18 cellular contexts compared by ENCODE assay signal in the genomic region with DNA sequence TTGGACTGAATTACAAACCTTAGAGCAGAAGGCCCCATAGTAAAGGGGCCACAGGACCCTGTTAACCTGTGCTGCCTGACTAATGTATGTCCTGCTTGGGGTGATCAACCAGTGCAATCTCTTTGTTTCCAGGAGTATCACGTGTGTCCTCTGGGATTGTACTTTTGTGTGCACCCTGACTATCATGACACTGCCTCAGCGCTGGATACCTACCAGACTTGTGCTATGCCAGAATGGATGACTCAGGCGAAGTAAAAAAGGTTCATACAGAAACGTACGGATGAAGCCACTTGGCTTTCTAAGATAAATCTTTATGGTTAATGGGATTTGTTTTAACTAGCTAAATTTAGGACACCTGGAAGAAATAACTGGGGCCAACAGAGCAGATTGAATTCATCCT.
DNase-seq lines count a peak whose midpoint lies in the region; FAIRE-seq and TF ChIP-seq lines count a peak whose summit lies in the region.
"Had no signal": no experiment of that assay in that cellular context is flagged by ENCODE, and none has a peak within 500 bp of the region (broad histone marks: within the 10 kb centered on the region; RNA-seq: fewer than 3 reads in every experiment).

No MANE protein-coding gene starts in this region.

- no peaks in the 10 kb centered on the region for H3K4me1 ChIP-seq in astrocyte (ENCODE audit: insufficient read depth, low read length)

- H3K27me3 Mint-ChIP-seq in astrocyte (ENCODE audit: low read depth, unreplicated experiment) (no peaks in the 10 kb centered on the region), nephron (ENCODE audit: low read depth) (peaks cover 4% of the 10 kb centered on the region)
- H3K27me3 Mint-ChIP-seq in activated T-helper 1 cell treated with anti-CD3 and anti-CD28 coated beads, Interleukin-12 subunit alpha, Interleukin-12 subunit beta, Interleukin-2, Interleukin-4 antibody, amounts not matched to agents 30 ng/mL and 10 ng/mL and 1 ng/mL, durations not matched to agents 14 hours and 24 hours and 36 hours (ENCODE audit: insufficient read depth), result no peaks in the 10 kb centered on the region
- H3K27me3 Mint-ChIP-seq: B cell; CD4-positive, alpha-beta memory T cell had no signal

- FAIRE-seq in astrocyte (lab: Jason Lieb, UNC), result peak; percentile 17
- FAIRE-seq: D721Med had no signal

- intact Hi-C loops in activated T-helper 1 cell treated with anti-CD3 and anti-CD28 coated beads, Interleukin-12 subunit alpha, Interleukin-12 subunit beta, Interleukin-2, Interleukin-4 antibody, amounts not matched to agents 30 ng/mL and 10 ng/mL and 1 ng/mL, durations not matched to agents 14 hours and 24 hours and 36 hours (cut with micrococcal nuclease), result no loop called here

- no peaks in the 10 kb centered on the region for H3K79me2 ChIP-seq in astrocyte (ENCODE audit: insufficient read depth, low read length)

- DNase-seq in Ammon's horn (ENCODE audit: low spot score), result peak; percentile 3
- DNase-seq in HCEC 1CT, result peak; percentile 24
- peak; percentile 5 for DNase-seq in astrocyte (ENCODE audit: low read depth)
- DNase-seq in activated T-helper 1 cell treated with anti-CD3 and anti-CD28 coated beads, Interleukin-12 subunit alpha, Interleukin-12 subunit beta, Interleukin-2, Interleukin-4 antibody, amounts not matched to agents 30 ng/mL and 10 ng/mL and 1 ng/mL, durations not matched to agents 14 hours and 24 hours and 36 hours (ENCODE audit: low spot score), result no peak
- DNase-seq in NCI-H1694 (lab: John Stamatoyannopoulos, UW), result no peak
- no peak for DNase-seq in DMS153 (lab: John Stamatoyannopoulos, UW)
- no peak for DNase-seq in GDM1 (lab: John Stamatoyannopoulos, UW)
- DNase-seq: 8988T; ACHN; CD4-positive, alpha-beta memory T cell; DND-41; GF-D8; GM23248; H7 had no signal

- no peaks in the 10 kb centered on the region for H4K20me1 ChIP-seq in astrocyte (ENCODE audit: insufficient read depth, low read length)

- H3K4me3 Mint-ChIP-seq in astrocyte (ENCODE audit: unreplicated experiment), result no peak overlapping the region
- H3K4me3 Mint-ChIP-seq in nephron, result no peak overlapping the region
- no peak overlapping the region for H3K4me3 Mint-ChIP-seq in activated T-helper 1 cell treated with anti-CD3 and anti-CD28 coated beads, Interleukin-12 subunit alpha, Interleukin-12 subunit beta, Interleukin-2, Interleukin-4 antibody, amounts not matched to agents 30 ng/mL and 10 ng/mL and 1 ng/mL, durations not matched to agents 14 hours and 24 hours and 36 hours
- H3K4me3 Mint-ChIP-seq: B cell; CD4-positive, alpha-beta memory T cell had no signal

- H3K4me1 Mint-ChIP-seq in astrocyte (ENCODE audit: low read depth, unreplicated experiment), result no peaks in the 10 kb centered on the region
- H3K4me1 Mint-ChIP-seq in nephron, result peaks cover 13% of the 10 kb centered on the region
- H3K4me1 Mint-ChIP-seq in activated T-helper 1 cell treated with anti-CD3 and anti-CD28 coated beads, Interleukin-12 subunit alpha, Interleukin-12 subunit beta, Interleukin-2, Interleukin-4 antibody, amounts not matched to agents 30 ng/mL and 10 ng/mL and 1 ng/mL, durations not matched to agents 14 hours and 24 hours and 36 hours (ENCODE audit: low read depth), result no peaks in the 10 kb centered on the region
- H3K4me1 Mint-ChIP-seq: CD4-positive, alpha-beta memory T cell had no signal

- TF ChIP-seq CTCF in astrocyte (IDR thresholded peaks at IDR 0.05; ENCODE audit: insufficient read depth, low read depth, low read length) (no peak), nephron (IDR thresholded peaks at IDR 0.05; ENCODE audit: unreplicated experiment in 3 of 3) (no peak)

- no peaks in the 10 kb centered on the region for H3K9me3 Mint-ChIP-seq in astrocyte (ENCODE audit: unreplicated experiment)
- H3K9me3 Mint-ChIP-seq in nephron, result no peaks in the 10 kb centered on the region
- no peaks in the 10 kb centered on the region for H3K9me3 Mint-ChIP-seq in activated T-helper 1 cell treated with anti-CD3 and anti-CD28 coated beads, Interleukin-12 subunit alpha, Interleukin-12 subunit beta, Interleukin-2, Interleukin-4 antibody, amounts not matched to agents 30 ng/mL and 10 ng/mL and 1 ng/mL, durations not matched to agents 14 hours and 24 hours and 36 hours

- H3K27ac Mint-ChIP-seq in astrocyte (ENCODE audit: unreplicated experiment) (no peak overlapping the region), nephron (peak overlapping the region in 2 of 3 experiments; percentile 39 to 66)
- H3K27ac Mint-ChIP-seq in activated T-helper 1 cell treated with anti-CD3 and anti-CD28 coated beads, Interleukin-12 subunit alpha, Interleukin-12 subunit beta, Interleukin-2, Interleukin-4 antibody, amounts not matched to agents 30 ng/mL and 10 ng/mL and 1 ng/mL, durations not matched to agents 14 hours and 24 hours and 36 hours, result no peak overlapping the region
- H3K27ac Mint-ChIP-seq: B cell; CD4-positive, alpha-beta memory T cell had no signal

- H3K27me3 ChIP-seq in astrocyte (ENCODE audit: insufficient read depth, low read length), result no peaks in the 10 kb centered on the region

- no peak overlapping the region for H3K4me2 ChIP-seq in astrocyte (ENCODE audit: low read length)

- no peaks in the 10 kb centered on the region for H3K36me3 ChIP-seq in astrocyte (ENCODE audit: insufficient read depth, low read length)

- H3K27ac ChIP-seq in astrocyte (ENCODE audit: low read depth, low read length), result no peak overlapping the region
- H3K27ac ChIP-seq: C4-2B, GM23248 had no signal

- H3K4me3 ChIP-seq in astrocyte (ENCODE audit: insufficient read depth, low read depth, low read length), result no peak overlapping the region
- H3K4me3 ChIP-seq: GM23248 had no signal

- no peak overlapping the region for H3K9ac ChIP-seq in astrocyte (ENCODE audit: low read length)
- H3K9ac ChIP-seq: GM23248 had no signal

- no peak overlapping the region for H2AFZ ChIP-seq in astrocyte (ENCODE audit: low read depth, low read length)
- H2AFZ ChIP-seq: GM23248 had no signal

- no peaks in the 10 kb centered on the region for H3K9me3 ChIP-seq in astrocyte (ENCODE audit: insufficient read depth, low read depth, low read length)

- no peaks in the 10 kb centered on the region for H3K36me3 Mint-ChIP-seq in astrocyte (ENCODE audit: low read depth, unreplicated experiment)
- H3K36me3 Mint-ChIP-seq in nephron (ENCODE audit: low read depth), result no peaks in the 10 kb centered on the region
- no peaks in the 10 kb centered on the region for H3K36me3 Mint-ChIP-seq in activated T-helper 1 cell treated with anti-CD3 and anti-CD28 coated beads, Interleukin-12 subunit alpha, Interleukin-12 subunit beta, Interleukin-2, Interleukin-4 antibody, amounts not matched to agents 30 ng/mL and 10 ng/mL and 1 ng/mL, durations not matched to agents 14 hours and 24 hours and 36 hours (ENCODE audit: low read depth)
- H3K36me3 Mint-ChIP-seq: CD4-positive, alpha-beta memory T cell had no signal

Comparison
In these comparisons a context has a peak if more than half of its experiments do, and no peak if none do; other contexts are left out.
1. DNase-seq: peak in Ammon's horn (single experiment), HCEC 1CT (single experiment) and astrocyte (single experiment); none in activated T-helper 1 cell treated with anti-CD3 and anti-CD28 coated beads, Interleukin-12 subunit alpha, Interleukin-12 subunit beta, Interleukin-2, Interleukin-4 antibody, amounts not matched to agents 30 ng/mL and 10 ng/mL and 1 ng/mL, durations not matched to agents 14 hours and 24 hours and 36 hours (single experiment), NCI-H1694 (single experiment), DMS153 (single experiment) and GDM1 (single experiment).
2. H3K27ac Mint-ChIP-seq: peak in nephron (2 of 3); none in astrocyte (single experiment) and activated T-helper 1 cell treated with anti-CD3 and anti-CD28 coated beads, Interleukin-12 subunit alpha, Interleukin-12 subunit beta, Interleukin-2, Interleukin-4 antibody, amounts not matched to agents 30 ng/mL and 10 ng/mL and 1 ng/mL, durations not matched to agents 14 hours and 24 hours and 36 hours (single experiment).